In genomic region chr2:197548582-197548981, GRCh38 we compare ENCODE assay signal across 19 cellular contexts.
"Had no signal": no experiment of that assay in that cellular context is flagged by ENCODE, and none has a peak within 500 bp of the region (broad histone marks: within the 10 kb centered on the region; RNA-seq: fewer than 3 reads in every experiment).

No MANE protein-coding gene starts in this region.

- DNase-seq: IMR-90, Karpas-422, KG1, MG63, NCI-H1092, NCI-H1436, NCI-H187, NCI-H2029, NCI-H2081 treated with DMSO at 0.1 percent for 48 hours, NCI-H2171, NCI-H226, NCI-H446, NCI-H510A, NCI-H524 treated with DMSO at 0.1 percent for 48 hours, NCI-H69, NCI-H774, Right ventricle myocardium superior, RPMI8226, SIG-M5 had no signal
